In the genomic region with DNA sequence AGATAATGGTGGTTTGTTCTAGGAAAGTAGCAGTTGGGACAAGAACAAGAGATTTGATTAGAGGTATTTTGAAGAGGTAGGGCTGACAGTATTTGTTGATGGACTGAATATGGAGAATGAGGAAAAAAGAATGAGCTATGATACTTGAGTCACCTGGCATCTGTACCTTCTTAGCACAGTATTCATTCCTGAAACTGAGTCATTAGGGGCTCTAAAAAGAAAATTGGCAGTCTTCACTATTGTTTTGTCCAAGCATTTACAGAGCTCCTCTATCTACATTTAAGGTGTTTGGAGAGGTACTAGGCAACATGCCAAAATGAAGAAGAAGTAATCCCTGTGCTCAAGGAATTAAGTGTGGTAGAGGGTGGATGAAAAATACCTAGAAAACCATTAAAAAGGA, we compare ENCODE assay signal across 1 cellular context.
TF ChIP-seq lines count a peak whose summit lies in the region.

No MANE protein-coding gene starts in this region.

TF ChIP-seq in IMR-90, 13 proteins besides CTCF, POLR2A, EP300 and RAD21 (continued from another document):
- TF ChIP-seq, protein P1, sequence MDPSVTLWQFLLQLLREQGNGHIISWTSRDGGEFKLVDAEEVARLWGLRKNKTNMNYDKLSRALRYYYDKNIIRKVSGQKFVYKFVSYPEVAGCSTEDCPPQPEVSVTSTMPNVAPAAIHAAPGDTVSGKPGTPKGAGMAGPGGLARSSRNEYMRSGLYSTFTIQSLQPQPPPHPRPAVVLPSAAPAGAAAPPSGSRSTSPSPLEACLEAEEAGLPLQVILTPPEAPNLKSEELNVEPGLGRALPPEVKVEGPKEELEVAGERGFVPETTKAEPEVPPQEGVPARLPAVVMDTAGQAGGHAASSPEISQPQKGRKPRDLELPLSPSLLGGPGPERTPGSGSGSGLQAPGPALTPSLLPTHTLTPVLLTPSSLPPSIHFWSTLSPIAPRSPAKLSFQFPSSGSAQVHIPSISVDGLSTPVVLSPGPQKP (IDR thresholded peaks at IDR 0.05; ENCODE audit: borderline replicate concordance, low read depth, low read length): no peak
- TF ChIP-seq CHD1 (IDR thresholded peaks at IDR 0.05; ENCODE audit: low read depth, low read length): no peak
TF ChIP-seq in IMR-90: peak in this region for 0.
